ENCODE assay signal across 8 cellular contexts in genomic region chr1:224329842-224330753, GRCh38. TPM values are rescaled to one million over a fixed set of nuclear protein-coding genes. Genes with fewer than 3 reads are reported as not detected.
DNase-seq lines count a peak whose midpoint lies in the region; ATAC-seq, FAIRE-seq and TF ChIP-seq lines count a peak whose summit lies in the region.

Gene NVL (minus strand): TSS chr1:224330172. CDS start chr1:224330127, 45 bp downstream.

- in situ Hi-C loops in Caki2 (cut with HindIII; ENCODE audit: low pct_unique_long_range_greater_than_20kb, low sequenced_read_pairs): no loop called here

- H4K8ac ChIP-seq in H1 (ENCODE audit: extremely low read depth, insufficient read depth, low read length) (peak within 1 kb of the TSS; percentile 99), mesenchymal stem cell (ENCODE audit: low read length) (peak within 1 kb of the TSS; percentile 88)

- peak within 1 kb of the TSS; percentile 82 for H4K5ac ChIP-seq in H1 (ENCODE audit: insufficient read length, low read depth, low read length)

- peaks cover 8% of the 10 kb centered on the region for H3K23me2 ChIP-seq in H1 (ENCODE audit: low read depth, low read length)

- ATAC-seq in GM21390 (IDR thresholded peaks at IDR 0.05; ENCODE audit: unreplicated experiment): peak; percentile 78

- peak in 1 of 2 experiments; percentile 50; a peak in 2 of 3 replicates for TF ChIP-seq POLR2A in H1 (IDR thresholded peaks at IDR 0.05; ENCODE audit: control extremely low read depth in 1 of 2, low read depth in 2 of 2, low read length in 2 of 2)

- H3K79me1 ChIP-seq in H1 (ENCODE audit: low read depth, low read length) (peaks cover 3% of the 10 kb centered on the region; the same call in 1 of the 2 replicates), mesenchymal stem cell (replicated peaks; ENCODE audit: low read length, poor library complexity, severe bottlenecking) (peaks cover 7% of the 10 kb centered on the region)

- peak within 1 kb of the TSS; percentile 91 for H3K18ac ChIP-seq in H1 (ENCODE audit: extremely low read depth, low read length)
- H3K18ac ChIP-seq in mesenchymal stem cell (ENCODE audit: low read depth in 1 of 2, low read length in 2 of 2): peak within 1 kb of the TSS; percentile 92 to 94

- TF ChIP-seq RAD21 in H1 (IDR thresholded peaks at IDR 0.05 in 1 of 2, conservative IDR thresholded peaks at IDR 0.05 in 1 of 2; ENCODE audit: low read depth in 2 of 2, low read length in 2 of 2): no peak; a peak in 1 of 4 replicates

- peak within 1 kb of the TSS; percentile 87 for H2BK5ac ChIP-seq in H1 (ENCODE audit: low read depth, low read length)
- H2BK5ac ChIP-seq in mesenchymal stem cell (ENCODE audit: low read depth, low read length, poor library complexity, severe bottlenecking): peak within 1 kb of the TSS; percentile 96

- H2BK15ac ChIP-seq in H1 (ENCODE audit: low read length): peak within 1 kb of the TSS; percentile 97; the same call in 1 of the 2 replicates
- no peak within 1 kb of the TSS for H2BK15ac ChIP-seq in mesenchymal stem cell (ENCODE audit: low read depth, poor library complexity, severe bottlenecking)

- H2BK12ac ChIP-seq in H1 (ENCODE audit: low read depth, low read length): no peak within 1 kb of the TSS; the same call in 1 of the 2 replicates
- H2BK12ac ChIP-seq in mesenchymal stem cell (ENCODE audit: low read length in 2 of 2): no peak within 1 kb of the TSS

- H2AK5ac ChIP-seq in H1 (ENCODE audit: low read depth, low read length): no peak within 1 kb of the TSS
- H2AK5ac ChIP-seq in mesenchymal stem cell (ENCODE audit: low read length, severe bottlenecking): no peak within 1 kb of the TSS

- CTCF ChIA-PET in H1 (lab: Charles Lee; ENCODE audit: partially characterized antibody): interaction anchor here (0.5 to 1.4 kb wide), 4 partner anchors 9 to 215 kb away, joined by 3 to 5 read pairs (median 3); no protein-coding TSS in a partner anchor

- WGBS in H1 (ENCODE audit: extremely low coverage in 1 of 2, insufficient coverage in 1 of 2, insufficient read length in 1 of 2, insufficient replicate concordance in 2 of 2, low coverage in 1 of 2, low lambda C conversion rate in 2 of 2, missing lambda C conversion rate in 1 of 2), 2 experiments: 2% methylated on average over 51 of the region's 52 CpGs; no CpG with 5 or more reads in 1 of the 2 experiments
- WGBS in mesenchymal stem cell: under 1% methylated on average over 48 of the region's 52 CpGs

- peaks cover 0 to 2% of the 10 kb centered on the region in 2 experiments for H4K20me1 ChIP-seq in H1 (replicated peaks in 1 of 2; ENCODE audit: control insufficient read depth in 1 of 2, insufficient read depth in 2 of 2, low read length in 2 of 2)

- POLR2A ChIA-PET in H1 (lab: Charles Lee; ENCODE audit: partially characterized antibody): interaction anchor here (0.5 to 1.9 kb wide), 13 partner anchors 12 to 337 kb away, joined by 3 to 10 read pairs (median 3); partner anchors contain the start of genes CNIH4, FBXO28 and WDR26

- H3K4me1 ChIP-seq in HUES48 (ENCODE audit: control insufficient read depth, insufficient read depth, low read length) (peaks cover 7% of the 10 kb centered on the region; the same call in 1 of the 2 replicates), NT2/D1 (ENCODE audit: insufficient read depth, insufficient read length) (no peaks in the 10 kb centered on the region), H1 (replicated peaks in 1 of 4; ENCODE audit: control insufficient read depth in 3 of 4, insufficient read depth in 4 of 4, low read length in 3 of 4) (no peaks in the 10 kb centered on the region; a peak in 3 of 7 replicates), mesenchymal stem cell (ENCODE audit: control insufficient read depth, insufficient read depth, low read depth, low read length) (peaks cover 5% of the 10 kb centered on the region)

- H3K14ac ChIP-seq in H1 (ENCODE audit: insufficient read length) (no peak within 1 kb of the TSS), mesenchymal stem cell (ENCODE audit: low read length in 2 of 2) (no peak within 1 kb of the TSS)

- no peak within 1 kb of the TSS for H3K23ac ChIP-seq in H1 (ENCODE audit: insufficient read length)
- H3K23ac ChIP-seq in mesenchymal stem cell (ENCODE audit: low read length in 2 of 2): no peak within 1 kb of the TSS

- H3K9ac ChIP-seq in HUES48 (ENCODE audit: low read depth, low read length): peak within 1 kb of the TSS; percentile 99
- H3K9ac ChIP-seq in NT2/D1 (ENCODE audit: insufficient read length, low read depth): peak within 1 kb of the TSS; percentile 97
- H3K9ac ChIP-seq in H1 (replicated peaks in 1 of 4; ENCODE audit: extremely low read depth in 1 of 4, low read depth in 3 of 4, low read length in 3 of 4): peak within 1 kb of the TSS; percentile 72 to 93 (median 92)
- peak within 1 kb of the TSS; percentile 98 for H3K9ac ChIP-seq in mesenchymal stem cell (ENCODE audit: low read length)

- peak within 1 kb of the TSS; percentile 70 for H3K56ac ChIP-seq in H1 (replicated peaks; ENCODE audit: insufficient read length, low read depth, low read length)

- no peak within 1 kb of the TSS for H2BK120ac ChIP-seq in H1 (replicated peaks; ENCODE audit: low read depth, low read length)
- peak within 1 kb of the TSS; percentile 78 for H2BK120ac ChIP-seq in mesenchymal stem cell (ENCODE audit: low read depth, low read length)

- FAIRE-seq in H1 (lab: Jason Lieb, UNC): peak; percentile 39

- no peaks in the 10 kb centered on the region for H3K27me3 ChIP-seq in HUES48 (ENCODE audit: control insufficient read depth, insufficient read depth, low read length)
- H3K27me3 ChIP-seq in NT2/D1 (ENCODE audit: insufficient read depth, insufficient read length): no peaks in the 10 kb centered on the region
- H3K27me3 ChIP-seq in H1 (replicated peaks in 1 of 4; ENCODE audit: control insufficient read depth in 3 of 4, extremely low read depth in 1 of 4, insufficient read depth in 3 of 4, low read length in 3 of 4): no peaks in the 10 kb centered on the region
- no peaks in the 10 kb centered on the region for H3K27me3 ChIP-seq in mesenchymal stem cell (ENCODE audit: control insufficient read depth in 1 of 2, insufficient read depth in 1 of 2, low read length in 2 of 2)

- H2AFZ ChIP-seq in H1 (ENCODE audit: low read length) (peak within 1 kb of the TSS; percentile 83), mesenchymal stem cell (ENCODE audit: low read depth, low read length) (peak within 1 kb of the TSS; percentile 72)

- H3K9me3 ChIP-seq in HUES48 (ENCODE audit: control insufficient read depth, insufficient read depth, low read length): no peaks in the 10 kb centered on the region
- H3K9me3 ChIP-seq in NT2/D1 (ENCODE audit: insufficient read depth, low read length): no peaks in the 10 kb centered on the region
- H3K9me3 ChIP-seq in H1 (ENCODE audit: insufficient read depth in 2 of 2, low read depth in 1 of 2, low read length in 1 of 2): no peaks in the 10 kb centered on the region
- no peaks in the 10 kb centered on the region for H3K9me3 ChIP-seq in mesenchymal stem cell (ENCODE audit: control insufficient read depth, low read length)

- peak within 1 kb of the TSS; percentile 99 for H3K27ac ChIP-seq in HUES48 (ENCODE audit: low read depth, low read length)
- H3K27ac ChIP-seq in H1 (ENCODE audit: low read depth, low read length): peak within 1 kb of the TSS; percentile 95
- H3K27ac ChIP-seq in mesenchymal stem cell (ENCODE audit: low read length, poor library complexity, severe bottlenecking): peak within 1 kb of the TSS; percentile 92

- no peak for TF ChIP-seq CTCF in H1 (IDR thresholded peaks at IDR 0.05; ENCODE audit: control extremely low read depth in 1 of 3, insufficient read depth in 1 of 3, low read depth in 1 of 3, low read length in 3 of 3)

- H3K79me2 ChIP-seq in H1 (ENCODE audit: control insufficient read depth in 1 of 2, insufficient read depth in 2 of 2, low read length in 2 of 2): peaks cover 17 to 44% of the 10 kb centered on the region in 2 experiments

- DNase-seq in Caki2 (ENCODE audit: low read depth) (peak; percentile 92), NT2/D1 (ENCODE audit: low read depth, low spot score) (peak; percentile 94), H1 (ENCODE audit: low read depth in 1 of 2, low spot score in 2 of 2) (peak; percentile 60 to 88), mesenchymal stem cell (peak; percentile 91)
- peak; percentile 59 to 86 (median 67) for DNase-seq in activated CD8-positive, alpha-beta memory T cell treated with anti-CD3 and anti-CD28 coated beads for 48 hours (ENCODE audit: low read depth in 2 of 3, low spot score in 2 of 3)
- peak; percentile 61 for DNase-seq in stimulated activated CD8-positive, alpha-beta memory T cell treated with anti-CD3 and anti-CD28 coated beads, Interleukin-12 subunit alpha, Interleukin-12 subunit beta, amount 100 ng/mL, for 24 hours (ENCODE audit: extremely low read depth)

- H3K4ac ChIP-seq in H1 (replicated peaks; ENCODE audit: insufficient read length, low read depth, low read length) (no peak within 1 kb of the TSS), mesenchymal stem cell (ENCODE audit: low read depth in 1 of 2, low read length in 2 of 2) (peak within 1 kb of the TSS in 1 of 2 experiments; percentile 79)

- H4K91ac ChIP-seq in H1 (replicated peaks; ENCODE audit: insufficient read length, low read length) (peak within 1 kb of the TSS; percentile 97), mesenchymal stem cell (ENCODE audit: low read length) (peak within 1 kb of the TSS; percentile 71)

- H3K4me2 ChIP-seq in H1 (ENCODE audit: insufficient read depth in 1 of 2, low read depth in 2 of 2, low read length in 2 of 2) (peak within 1 kb of the TSS; percentile 69 to 78), mesenchymal stem cell (ENCODE audit: low read length, poor library complexity, severe bottlenecking) (peak within 1 kb of the TSS; percentile 78)

- H3K4me3 ChIP-seq in HUES48 (ENCODE audit: low read depth, low read length) (peak within 1 kb of the TSS; percentile 99), NT2/D1 (ENCODE audit: insufficient read length, low read depth) (peak within 1 kb of the TSS; percentile 96), H1 (ENCODE audit: extremely low read depth in 1 of 4, insufficient read depth in 2 of 4, low read depth in 3 of 4, low read length in 4 of 4) (peak within 1 kb of the TSS; percentile 89 to 100 (median 98)), mesenchymal stem cell (ENCODE audit: insufficient read depth in 1 of 2, low read depth in 1 of 2, low read length in 2 of 2) (peak within 1 kb of the TSS; percentile 84 to 93)

- TF ChIP-seq EP300 in H1 (IDR thresholded peaks at IDR 0.05; ENCODE audit: borderline replicate concordance in 1 of 2, low read depth in 2 of 2, low read length in 2 of 2): peak in 1 of 2 experiments; percentile 39; a peak in 1 of 3 replicates

- 0 out of 2 replicates have a peak within 1 kb of the TSS, but pooled peaks have one; percentile 82 for H2BK20ac ChIP-seq in H1 (ENCODE audit: low read length)

- H3K36me3 ChIP-seq in HUES48 (ENCODE audit: control insufficient read depth, insufficient read depth, low read length) (peaks cover 12% of the 10 kb centered on the region), NT2/D1 (ENCODE audit: insufficient read depth, insufficient read length, low read length) (peaks cover 22% of the 10 kb centered on the region), H1 (ENCODE audit: control insufficient read depth in 2 of 4, insufficient read depth in 4 of 4, low read length in 3 of 4) (peaks cover 0 to 7% (median 0%) of the 10 kb centered on the region in 4 experiments; a peak in 2 of 8 replicates), mesenchymal stem cell (ENCODE audit: control insufficient read depth in 1 of 2, insufficient read depth in 2 of 2, low read depth in 1 of 2, low read length in 2 of 2) (peaks cover 5 to 8% of the 10 kb centered on the region in 2 experiments)

RNA-seq across cellular contexts. Expression of gene NVL, which starts in this region (rescaled TPM):
- total RNA-seq in Caki2 (2014; rRNA removed; shearing (Covaris generic); ENCODE audit: low replicate concordance): 16.7 and 17.5 TPM in 2 replicates
- total RNA-seq in H1 (2021; fragmentation: NEBNext Ultra II Directional; extraction: Animal tissue kit (Norgen Biotek cat#: 25700)): 42.4 and 45.8 TPM in 2 replicates
- polyA plus RNA-seq in H1 (2011; rRNA removed): 15.1 and 22.7 TPM in 2 replicates
- polyA plus RNA-seq in H1 (2011; cell fraction: cytosol; rRNA removed): 37.8 TPM
- polyA plus RNA-seq in H1 (2011; cell fraction: nucleus; rRNA removed): 25.6 TPM
- polyA plus RNA-seq in H1 (2012, experiment 1 of 2): 26.5 to 39.1 TPM (median 33.3 TPM) in 4 replicates
- 6.5 TPM for polyA plus RNA-seq in H1 (2012, experiment 2 of 2)
- polyA plus RNA-seq in H1 (2013, experiment 1 of 2): 35.5 TPM
- polyA plus RNA-seq in H1 (2013, experiment 2 of 2): 33.0 TPM
- 28.4 and 31.4 TPM in 2 replicates for polyA minus RNA-seq in H1 (2011; rRNA and poly(A)+ RNA removed)
- 18.6 TPM for polyA minus RNA-seq in H1 (2011; cell fraction: cytosol; rRNA and poly(A)+ RNA removed)
- polyA minus RNA-seq in H1 (2011; cell fraction: nucleus; rRNA and poly(A)+ RNA removed): 48.5 TPM
- 20.2 TPM for polyA plus RNA-seq in mesenchymal stem cell (2013, experiment 1 of 2)
- polyA plus RNA-seq in mesenchymal stem cell (2013, experiment 2 of 2): 21.9 TPM

Comparison
In these comparisons a context has a peak if more than half of its experiments do, and no peak if none do; other contexts are left out.
1. Peak in every context shown above with its lines: DNase-seq, ATAC-seq, H3K4me3 ChIP-seq and H3K27ac ChIP-seq.